In the genomic region with DNA sequence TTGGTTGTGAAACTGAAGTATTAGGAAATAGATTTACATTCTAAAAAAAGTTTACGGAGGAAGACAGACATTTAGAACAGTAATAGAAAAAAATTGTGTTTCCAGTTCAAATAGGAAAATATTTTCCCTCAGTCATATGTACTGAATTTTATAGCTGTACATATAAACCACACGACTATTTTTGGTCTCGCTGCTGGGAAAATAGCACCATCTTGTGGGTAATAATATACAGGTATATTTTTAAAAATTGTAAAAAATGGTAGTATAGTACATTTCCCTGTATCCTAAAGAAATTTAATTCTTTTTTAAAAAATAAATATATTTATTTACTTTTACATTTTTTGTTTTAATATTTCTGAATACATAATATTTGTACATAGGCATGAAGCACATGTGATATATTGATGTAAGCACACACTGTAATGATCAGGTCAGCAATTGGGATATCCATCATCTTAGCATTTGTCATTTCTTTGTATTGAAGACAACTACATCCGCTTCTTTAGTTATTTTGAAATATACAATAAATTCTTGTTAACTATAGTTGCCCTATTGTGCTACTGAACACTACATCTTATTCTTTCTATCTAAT, we compare ENCODE assay signal across 8 cellular contexts.
A peak's percentile ranks its signal among the peaks of the same experiment; 100 is the strongest.
DNase-seq lines count a peak whose midpoint lies in the region; ATAC-seq and TF ChIP-seq lines count a peak whose summit lies in the region.

No MANE protein-coding gene starts in this region.

- H3K4me2 ChIP-seq in smooth muscle cell = no peak overlapping the region

- H3K9me3 ChIP-seq in smooth muscle cell (replicated peaks; ENCODE audit: low read depth) (no peaks in the 10 kb centered on the region), thyroid gland (no peaks in the 10 kb centered on the region), suprapubic skin (no peaks in the 10 kb centered on the region)

- H3K9ac ChIP-seq in smooth muscle cell (ENCODE audit: low read depth) = no peak overlapping the region

- ATAC-seq in GM18858 (IDR thresholded peaks at IDR 0.05; ENCODE audit: unreplicated experiment) = no peak

- H3K27me3 ChIP-seq in smooth muscle cell (ENCODE audit: low read depth) = no peaks in the 10 kb centered on the region
- no peaks in the 10 kb centered on the region for H3K27me3 ChIP-seq in thyroid gland
- peaks cover 7% of the 10 kb centered on the region for H3K27me3 ChIP-seq in suprapubic skin

- H3F3A ChIP-seq in smooth muscle cell (ENCODE audit: low read depth) = no peaks in the 10 kb centered on the region

- intact Hi-C loops in thyroid gland (cut with DNase I) = no loop called here

- TF ChIP-seq POLR2A in thyroid gland (IDR thresholded peaks at IDR 0.05) (no peak), suprapubic skin (IDR thresholded peaks at IDR 0.05) (no peak)

- DNase-seq in NCI-H510A treated with DMSO at 0.1 percent for 48 hours (lab: John Stamatoyannopoulos, UW) = peak; percentile 7
- no peak for DNase-seq in NCI-H510A (lab: John Stamatoyannopoulos, UW)
- peak; percentile 12 for DNase-seq in NCI-H1417 treated with DMSO at 0.1 percent for 48 hours (lab: John Stamatoyannopoulos, UW)
- peak; percentile 46 for DNase-seq in dermis blood vessel endothelial cell
- DNase-seq in smooth muscle cell (lab: John Stamatoyannopoulos, UW; ENCODE audit: unreplicated experiment) = no peak
- no peak for DNase-seq in thyroid gland
- DNase-seq in suprapubic skin (ENCODE audit: low spot score in 2 of 2) = no peak

- H2AFZ ChIP-seq in smooth muscle cell (ENCODE audit: low read depth) = no peak overlapping the region

- H3K79me2 ChIP-seq in smooth muscle cell (ENCODE audit: low read depth) = no peaks in the 10 kb centered on the region

- TF ChIP-seq EP300 in suprapubic skin (IDR thresholded peaks at IDR 0.05) = no peak

- TF ChIP-seq CTCF in smooth muscle cell (IDR thresholded peaks at IDR 0.05; ENCODE audit: borderline replicate concordance, insufficient read depth, poor library complexity, severe bottlenecking) = peak; percentile 56
- TF ChIP-seq CTCF in thyroid gland (IDR thresholded peaks at IDR 0.05) = peak in 2 of 6 experiments; percentile 23 to 44
- TF ChIP-seq CTCF in suprapubic skin (IDR thresholded peaks at IDR 0.05) = peak in 1 of 2 donors; percentile 21

- H3K36me3 ChIP-seq in smooth muscle cell (ENCODE audit: low read depth) = no peaks in the 10 kb centered on the region
- no peaks in the 10 kb centered on the region for H3K36me3 ChIP-seq in thyroid gland
- H3K36me3 ChIP-seq in suprapubic skin = no peaks in the 10 kb centered on the region

- no peak overlapping the region for H3K27ac ChIP-seq in smooth muscle cell (ENCODE audit: low read depth)
- no peak overlapping the region for H3K27ac ChIP-seq in thyroid gland
- no peak overlapping the region for H3K27ac ChIP-seq in suprapubic skin

- H4K20me1 ChIP-seq in smooth muscle cell (ENCODE audit: low read depth) = no peaks in the 10 kb centered on the region

- 78% methylated on average over 4 of the region's 4 CpGs for WGBS in smooth muscle cell (ENCODE audit: low lambda C conversion rate)
- 58 to 60% methylated on average over 4 of the region's 4 CpGs for WGBS in thyroid gland, 2 donors
- 40% methylated on average over 4 of the region's 4 CpGs for WGBS in suprapubic skin

- H3K4me1 ChIP-seq in smooth muscle cell (ENCODE audit: low read depth) (no peaks in the 10 kb centered on the region), thyroid gland (no peaks in the 10 kb centered on the region), suprapubic skin (no peaks in the 10 kb centered on the region)

- H3K4me3 ChIP-seq in smooth muscle cell = no peak overlapping the region
- H3K4me3 ChIP-seq in thyroid gland (replicated peaks in 1 of 3) = no peak overlapping the region
- H3K4me3 ChIP-seq in suprapubic skin = no peak overlapping the region

Comparison
In these comparisons a context has a peak if more than half of its experiments do, and no peak if none do; other contexts are left out.
1. DNase-seq: peak in NCI-H510A treated with DMSO at 0.1 percent for 48 hours (single experiment), NCI-H1417 treated with DMSO at 0.1 percent for 48 hours (single experiment) and dermis blood vessel endothelial cell (single experiment); none in NCI-H510A (single experiment), smooth muscle cell (single experiment), thyroid gland (0 of 2) and suprapubic skin (0 of 2).